Comparison of ENCODE assay signal across 11 cellular contexts in genomic region chr1:220962031-220962751, GRCh38.
DNase-seq lines count a peak whose midpoint lies in the region; ATAC-seq and TF ChIP-seq lines count a peak whose summit lies in the region.
"Had no signal": no experiment of that assay in that cellular context is flagged by ENCODE, and none has a peak within 500 bp of the region (broad histone marks: within the 10 kb centered on the region; RNA-seq: fewer than 3 reads in every experiment).

No MANE protein-coding gene starts in this region.

- no peaks in the 10 kb centered on the region for H3K27me3 Mint-ChIP-seq in stimulated activated memory B cell treated with anti-CD40 and anti-IgM and Interleukin-4, amounts not matched to agents 10 μg/mL and 1 μg/mL and 100 μg/mL, for 72 hours

- H3K36me3 Mint-ChIP-seq in stimulated activated memory B cell treated with anti-CD40 and anti-IgM and Interleukin-4, amounts not matched to agents 10 μg/mL and 1 μg/mL and 100 μg/mL, for 72 hours = peaks cover 10% of the 10 kb centered on the region

- H3K9me3 Mint-ChIP-seq in stimulated activated memory B cell treated with anti-CD40 and anti-IgM and Interleukin-4, amounts not matched to agents 10 μg/mL and 1 μg/mL and 100 μg/mL, for 72 hours = peaks cover 8% of the 10 kb centered on the region

- no peak overlapping the region for H3K4me3 Mint-ChIP-seq in stimulated activated memory B cell treated with anti-CD40 and anti-IgM and Interleukin-4, amounts not matched to agents 10 μg/mL and 1 μg/mL and 100 μg/mL, for 72 hours
- H3K4me3 Mint-ChIP-seq: stimulated activated naive CD8-positive, alpha-beta T cell treated with anti-CD3 and anti-CD28 coated beads, Interleukin-15, amount 100 ng/mL, for 72 hours had no signal

- H3K4me1 Mint-ChIP-seq in stimulated activated memory B cell treated with anti-CD40 and anti-IgM and Interleukin-4, amounts not matched to agents 10 μg/mL and 1 μg/mL and 100 μg/mL, for 72 hours = peaks cover 10% of the 10 kb centered on the region
- H3K4me1 Mint-ChIP-seq: stimulated activated naive CD8-positive, alpha-beta T cell treated with anti-CD3 and anti-CD28 coated beads, Interleukin-15, amount 100 ng/mL, for 72 hours had no signal

- H3K4me3 ChIP-seq in fibroblast of mammary gland (ENCODE audit: control insufficient read depth, low read depth, low read length) = no peak overlapping the region
- H3K4me3 ChIP-seq: gastrocnemius medialis had no signal

- H3K27ac Mint-ChIP-seq in stimulated activated memory B cell treated with anti-CD40 and anti-IgM and Interleukin-4, amounts not matched to agents 10 μg/mL and 1 μg/mL and 100 μg/mL, for 72 hours = peak overlapping the region; percentile 70
- H3K27ac Mint-ChIP-seq: stimulated activated naive CD8-positive, alpha-beta T cell treated with anti-CD3 and anti-CD28 coated beads, Interleukin-15, amount 100 ng/mL, for 72 hours had no signal

- no peak for TF ChIP-seq CTCF in fibroblast of mammary gland (conservative IDR thresholded peaks at IDR 0.05; ENCODE audit: control insufficient read depth, insufficient read depth, low read depth, low read length)

- ATAC-seq in stimulated activated memory B cell treated with anti-CD40 and anti-IgM and Interleukin-4, amounts not matched to agents 10 μg/mL and 1 μg/mL and 100 μg/mL, for 72 hours = peak; percentile 86
- ATAC-seq in HG02840 (IDR thresholded peaks at IDR 0.05; ENCODE audit: low FRiP score, unreplicated experiment) = no peak
- ATAC-seq: stimulated activated naive CD8-positive, alpha-beta T cell treated with anti-CD3 and anti-CD28 coated beads, Interleukin-15, amount 100 ng/mL, for 72 hours had no signal

- DNase-seq in H4 (ENCODE audit: low spot score) = peak; percentile 29
- peak; percentile 87 for DNase-seq in RPMI7951 (ENCODE audit: low read depth)
- DNase-seq in fibroblast of mammary gland (ENCODE audit: low read depth) = peak; percentile 100
- no peak for DNase-seq in stimulated activated CD4-positive, alpha-beta T cell treated with anti-CD3 and anti-CD28 coated beads, Interleukin-2, amount 100 ng/mL, for 48 hours
- DNase-seq in effector CD4-positive, alpha-beta T cell = no peak
- DNase-seq: activated CD4-positive, alpha-beta T cell treated with anti-CD3 and anti-CD28 coated beads for 48 hours; gastrocnemius medialis; NK-92 treated with Interleukin-12 subunit alpha and Interleukin-12 subunit beta, amount 100 ng/mL, for 24 hours; stimulated activated naive CD8-positive, alpha-beta T cell treated with anti-CD3 and anti-CD28 coated beads, Interleukin-15, amount 100 ng/mL, for 72 hours had no signal

Comparison
In these comparisons a context has a peak if more than half of its experiments do, and no peak if none do; other contexts are left out.
1. DNase-seq: peak in H4 (single experiment), RPMI7951 (single experiment) and fibroblast of mammary gland (single experiment); none in stimulated activated CD4-positive, alpha-beta T cell treated with anti-CD3 and anti-CD28 coated beads, Interleukin-2, amount 100 ng/mL, for 48 hours (0 of 2) and effector CD4-positive, alpha-beta T cell (single experiment).